In genomic region chr3:159913712-159914414, GRCh38 we compare ENCODE assay signal across 30 cellular contexts.
DNase-seq lines count a peak whose midpoint lies in the region; ATAC-seq, FAIRE-seq and TF ChIP-seq lines count a peak whose summit lies in the region.
"Had no signal": no experiment of that assay in that cellular context is flagged by ENCODE, and none has a peak within 500 bp of the region (broad histone marks: within the 10 kb centered on the region; RNA-seq: fewer than 3 reads in every experiment).

No MANE protein-coding gene starts in this region.

- BruUV-seq in Caco-2 (replicated peaks; lab: Mats Ljungman, UMichigan): no TSS peak

- no peak overlapping the region for H3K27ac Mint-ChIP-seq in Caco-2 (ENCODE audit: unreplicated experiment)
- H3K27ac Mint-ChIP-seq: activated CD4-positive, alpha-beta T cell treated with anti-CD3 and anti-CD28 coated beads, Interleukin-2, amount 10 ng/mL, durations not matched to agents 24 days and 14 days; activated naive CD8-positive, alpha-beta T cell treated with anti-CD3 and anti-CD28 coated beads for 36 hours; CD8-positive, alpha-beta T cell; GM23338; immature natural killer cell; naive B cell had no signal

- 58% methylated on average over 1 of the region's 1 CpG for WGBS in hepatocyte (ENCODE audit: low lambda C conversion rate, missing lambda C conversion rate)
- no CpG with 5 or more reads among the region's 1 CpG for WGBS in trophoblast cell (ENCODE audit: extremely low coverage, insufficient coverage, insufficient read length)
- 76 to 92% (median 86%) methylated on average over 1 of the region's 1 CpG for WGBS in spleen, 5 donors

- peaks cover 7% of the 10 kb centered on the region for H3K4me1 Mint-ChIP-seq in Caco-2 (ENCODE audit: low read depth, unreplicated experiment)
- H3K4me1 Mint-ChIP-seq: GM23338 had no signal

- no peak for TF ChIP-seq CTCF in Caco-2 (IDR thresholded peaks at IDR 0.05; ENCODE audit: insufficient read depth in 1 of 2, low read depth in 1 of 2, low read length in 1 of 2, severe bottlenecking in 1 of 2, unreplicated experiment in 1 of 2)
- TF ChIP-seq CTCF in hepatocyte (IDR thresholded peaks at IDR 0.05; ENCODE audit: poor library complexity): no peak
- TF ChIP-seq CTCF in spleen (IDR thresholded peaks at IDR 0.05 in 8 of 11, conservative IDR thresholded peaks at IDR 0.05 in 3 of 11): no peak

- H3K4me1 ChIP-seq in Caco-2 (peaks cover 12% of the 10 kb centered on the region), hepatocyte (ENCODE audit: insufficient read depth) (peaks cover 15% of the 10 kb centered on the region), trophoblast cell (ENCODE audit: control insufficient read depth in 1 of 2, insufficient read depth in 2 of 2, low read length in 2 of 2) (peaks cover 10 to 12% of the 10 kb centered on the region in 2 experiments), spleen (peaks cover 0 to 18% (median 11%) of the 10 kb centered on the region in 6 donors)
- H3K4me1 ChIP-seq: prostate gland, suprapubic skin had no signal

- no peaks in the 10 kb centered on the region for H3K9me2 ChIP-seq in hepatocyte (replicated peaks; ENCODE audit: insufficient read depth)

- peaks cover 2% of the 10 kb centered on the region for H3K79me1 ChIP-seq in trophoblast cell (ENCODE audit: low read length)

- no peak overlapping the region for H3K9ac ChIP-seq in trophoblast cell (ENCODE audit: low read length)

- H3K18ac ChIP-seq in trophoblast cell (ENCODE audit: low read length): no peak overlapping the region

- H2AK5ac ChIP-seq in trophoblast cell (ENCODE audit: low read length): no peak overlapping the region

- peak overlapping the region; percentile 14 for H2BK5ac ChIP-seq in trophoblast cell (ENCODE audit: low read depth, low read length, poor library complexity)

- peak; percentile 9 to 40 for DNase-seq in Caco-2
- DNase-seq in HuH-7.5 (ENCODE audit: low spot score): peak; percentile 19
- no peak for DNase-seq in hepatocyte (ENCODE audit: low spot score)
- no peak for DNase-seq in trophoblast cell
- no peak for DNase-seq in frontal cortex (ENCODE audit: low spot score in 2 of 2)
- DNase-seq in activated naive CD4-positive, alpha-beta T cell (lab: John Stamatoyannopoulos, UW): no peak
- DNase-seq in spleen: no peak
- DNase-seq: activated CD4-positive, alpha-beta T cell treated with anti-CD3 and anti-CD28 coated beads, Interleukin-2, amount 10 ng/mL, durations not matched to agents 24 days and 14 days; activated effector memory CD4-positive, alpha-beta T cell treated with Interleukin-2 at 50 U/mL for 16 hours; activated naive CD8-positive, alpha-beta T cell treated with anti-CD3 and anti-CD28 coated beads for 36 hours; activated T-cell treated with anti-CD3 and anti-CD28 coated beads, Interleukin-2, amount 50 U/mL, for 1 hour; anterior cingulate cortex; CD8-positive, alpha-beta T cell; hypothalamus; immature natural killer cell; KBM-7; naive B cell; NCI-H1092 treated with DMSO at 0.1 percent for 48 hours; NCI-H1694 treated with DMSO at 0.1 percent for 48 hours; NCI-H446 treated with DMSO at 0.1 percent for 48 hours; stimulated activated naive CD4-positive, alpha-beta T cell treated with Interleukin-2 at 50 U/mL for 16 hours had no signal

- peak overlapping the region; percentile 65 for H2BK12ac ChIP-seq in trophoblast cell (ENCODE audit: low read length)

- CTCF ChIA-PET in Caco-2 (lab: Charles Lee): interaction anchor here (1.2 to 1.4 kb wide), 2 partner anchors 28 to 29 kb away, joined by 4 to 6 read pairs; no protein-coding TSS in a partner anchor

- H3K79me2 ChIP-seq in hepatocyte: no peaks in the 10 kb centered on the region
- no peaks in the 10 kb centered on the region for H3K79me2 ChIP-seq in trophoblast cell (ENCODE audit: control insufficient read depth, insufficient read depth, low read length, poor library complexity)

- no peak overlapping the region for H3K4me3 Mint-ChIP-seq in Caco-2 (ENCODE audit: unreplicated experiment)
- H3K4me3 Mint-ChIP-seq: activated CD4-positive, alpha-beta T cell treated with anti-CD3 and anti-CD28 coated beads, Interleukin-2, amount 10 ng/mL, durations not matched to agents 24 days and 14 days; activated naive CD8-positive, alpha-beta T cell treated with anti-CD3 and anti-CD28 coated beads for 36 hours; CD8-positive, alpha-beta T cell; GM23338; immature natural killer cell; naive B cell had no signal

- H4K8ac ChIP-seq in trophoblast cell (ENCODE audit: low read depth, low read length): no peak overlapping the region

- no peak for TF ChIP-seq POLR2A in spleen (IDR thresholded peaks at IDR 0.05)

- no peak overlapping the region for H3K4ac ChIP-seq in trophoblast cell (ENCODE audit: low read depth, low read length)

- no peak overlapping the region for H4K91ac ChIP-seq in trophoblast cell (ENCODE audit: low read depth, low read length)

- H3K4me2 ChIP-seq in hepatocyte: no peak overlapping the region
- no peak overlapping the region for H3K4me2 ChIP-seq in trophoblast cell (ENCODE audit: low read length)
- H3K4me2 ChIP-seq: GM23338 had no signal

- H2AFZ ChIP-seq in hepatocyte (no peak overlapping the region), trophoblast cell (ENCODE audit: insufficient read depth, low read length, poor library complexity) (no peak overlapping the region)
- H2AFZ ChIP-seq: GM23338 had no signal

- FAIRE-seq in frontal cortex (lab: Jason Lieb, UNC): no peak
- FAIRE-seq: bronchial epithelial cell, endothelial cell of umbilical vein, GM12892 had no signal

- H3K9me3 ChIP-seq in Caco-2 (no peaks in the 10 kb centered on the region), hepatocyte (ENCODE audit: low read depth) (no peaks in the 10 kb centered on the region), trophoblast cell (ENCODE audit: insufficient read depth, low read depth, low read length) (peaks cover 2% of the 10 kb centered on the region), spleen (no peaks in the 10 kb centered on the region)
- H3K9me3 ChIP-seq: neutrophil, prostate gland, suprapubic skin had no signal

- no peak overlapping the region for H3K23ac ChIP-seq in trophoblast cell (ENCODE audit: low read length)

- H3K36me3 ChIP-seq in Caco-2 (ENCODE audit: control insufficient read depth, insufficient read depth, low read length) (no peaks in the 10 kb centered on the region), hepatocyte (replicated peaks; ENCODE audit: insufficient read depth, low read depth) (no peaks in the 10 kb centered on the region), trophoblast cell (ENCODE audit: control insufficient read depth in 1 of 2, insufficient read depth in 2 of 2, low read length in 2 of 2) (no peaks in the 10 kb centered on the region), spleen (no peaks in the 10 kb centered on the region)
- H3K36me3 ChIP-seq: neutrophil, prostate gland, suprapubic skin had no signal

- no peaks in the 10 kb centered on the region for H4K20me1 ChIP-seq in hepatocyte (ENCODE audit: insufficient read depth, poor library complexity, severe bottlenecking)

- no peaks in the 10 kb centered on the region for H3K27me3 Mint-ChIP-seq in Caco-2 (ENCODE audit: insufficient read depth, unreplicated experiment)
- H3K27me3 Mint-ChIP-seq: naive B cell had no signal

- H3K4me3 ChIP-seq in Caco-2 (ENCODE audit: low read depth, low read length) (no peak overlapping the region), hepatocyte (no peak overlapping the region), trophoblast cell (ENCODE audit: low read depth, low read length) (no peak overlapping the region), spleen (no peak overlapping the region)
- H3K4me3 ChIP-seq: GM23338, prostate gland, suprapubic skin had no signal

- intact Hi-C loops in Caco-2 (cut with micrococcal nuclease; ENCODE audit: unreplicated experiment): no loop called here
- intact Hi-C loops in spleen (cut with DNase I; ENCODE audit: low total_unique reads): no loop called here

- H3K9me3 Mint-ChIP-seq in Caco-2 (ENCODE audit: unreplicated experiment): no peaks in the 10 kb centered on the region
- H3K9me3 Mint-ChIP-seq: activated naive CD8-positive, alpha-beta T cell treated with anti-CD3 and anti-CD28 coated beads for 36 hours; CD8-positive, alpha-beta T cell; GM23338 had no signal

- no peak overlapping the region for H2BK120ac ChIP-seq in trophoblast cell (ENCODE audit: insufficient read depth, low read length, poor library complexity)

- POLR2A ChIA-PET in Caco-2 (lab: Charles Lee): no interaction called here

- H4K12ac ChIP-seq in trophoblast cell (ENCODE audit: low read depth, low read length): no peak overlapping the region

- ATAC-seq in GM18868 (IDR thresholded peaks at IDR 0.05; ENCODE audit: unreplicated experiment): no peak
- ATAC-seq: CD8-positive, alpha-beta T cell; GM23338 had no signal

- H3K14ac ChIP-seq in trophoblast cell (ENCODE audit: low read length): no peak overlapping the region

- H3K36me3 Mint-ChIP-seq in Caco-2 (ENCODE audit: insufficient read depth, unreplicated experiment): no peaks in the 10 kb centered on the region
- H3K36me3 Mint-ChIP-seq: activated naive CD8-positive, alpha-beta T cell treated with anti-CD3 and anti-CD28 coated beads for 36 hours; CD8-positive, alpha-beta T cell; immature natural killer cell; naive B cell had no signal

- H3K27me3 ChIP-seq in Caco-2 (replicated peaks; ENCODE audit: control insufficient read depth, insufficient read depth, low read length) (no peaks in the 10 kb centered on the region), hepatocyte (no peaks in the 10 kb centered on the region), trophoblast cell (ENCODE audit: insufficient read depth, low read length) (no peaks in the 10 kb centered on the region), spleen (replicated peaks in 1 of 7) (no peaks in the 10 kb centered on the region)
- H3K27me3 ChIP-seq: neutrophil, suprapubic skin had no signal

- peak overlapping the region; percentile 39 for H3K27ac ChIP-seq in hepatocyte
- H3K27ac ChIP-seq in trophoblast cell (ENCODE audit: low read depth, low read length): peak overlapping the region; percentile 67
- H3K27ac ChIP-seq in spleen: no peak overlapping the region
- H3K27ac ChIP-seq: neutrophil, prostate gland, suprapubic skin, VCaP had no signal

Comparison
In these comparisons a context has a peak if more than half of its experiments do, and no peak if none do; other contexts are left out.
1. DNase-seq: peak in Caco-2 (2 of 2) and HuH-7.5 (single experiment); none in hepatocyte (single experiment), trophoblast cell (0 of 2), frontal cortex (0 of 2), activated naive CD4-positive, alpha-beta T cell (0 of 4) and spleen (single experiment).
2. H3K27ac ChIP-seq: peak in hepatocyte (single experiment) and trophoblast cell (single experiment); none in spleen (0 of 8).